8 cellular contexts compared by ENCODE assay signal in the genomic region with DNA sequence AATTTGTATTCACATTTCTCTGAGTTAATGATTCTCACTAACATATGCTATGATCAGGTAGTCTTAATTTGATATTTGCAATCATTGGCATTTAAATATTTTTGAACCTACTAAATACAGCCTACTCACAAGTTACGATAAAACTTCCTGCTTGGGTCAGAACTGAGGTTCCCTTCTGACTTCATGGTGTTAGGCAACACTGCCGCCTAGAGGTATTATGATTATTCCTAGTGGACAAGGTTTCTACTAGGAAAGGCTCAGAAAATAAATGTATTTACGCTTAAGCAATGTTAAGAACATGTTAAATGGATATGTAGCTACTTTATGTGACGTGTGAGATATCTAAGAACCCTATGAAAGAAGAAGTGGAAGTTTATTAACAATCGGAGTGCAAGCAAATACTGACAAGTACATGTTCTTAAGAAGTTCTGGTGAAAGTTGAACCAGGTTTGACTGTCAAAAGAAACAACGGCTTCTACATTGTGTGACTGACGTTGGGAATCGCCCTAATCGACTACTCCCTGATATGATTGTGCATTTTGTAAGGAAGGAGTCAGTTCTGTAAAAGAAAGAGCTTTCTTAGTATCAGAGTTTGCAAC.
A peak's percentile ranks its signal among the peaks of the same experiment; 100 is the strongest.
DNase-seq lines count a peak whose midpoint lies in the region; ATAC-seq and FAIRE-seq lines count a peak whose summit lies in the region.

No MANE protein-coding gene starts in this region.

- peak; percentile 55 for ATAC-seq in GM19328 (IDR thresholded peaks at IDR 0.05; ENCODE audit: unreplicated experiment)
- no peak for ATAC-seq in GM18909 (IDR thresholded peaks at IDR 0.05; ENCODE audit: poor library complexity, unreplicated experiment)
- ATAC-seq in GM21360 (IDR thresholded peaks at IDR 0.05; ENCODE audit: unreplicated experiment), result no peak

- peak; percentile 66 for DNase-seq in CD1c-positive myeloid dendritic cell (ENCODE audit: extremely low spot score)
- peak; percentile 5 for DNase-seq in NCI-H128 (lab: John Stamatoyannopoulos, UW; ENCODE audit: unreplicated experiment)
- peak; percentile 33 for DNase-seq in iPS DF 4.7 (ENCODE audit: extremely low read depth, low spot score)
- peak; percentile 26 for DNase-seq in stimulated activated CD8-positive, alpha-beta memory T cell treated with anti-CD3 and anti-CD28 coated beads, Interleukin-4, amount 100 ng/mL, for 48 hours

- peak; percentile 59 for FAIRE-seq in TTC549 (lab: Jason Lieb, UNC)

Comparison
In these comparisons a context has a peak if more than half of its experiments do, and no peak if none do; other contexts are left out.
1. DNase-seq: peak in every context shown above with its lines; median percentile 66 in CD1c-positive myeloid dendritic cell; 33 in iPS DF 4.7; 26 in stimulated activated CD8-positive, alpha-beta memory T cell treated with anti-CD3 and anti-CD28 coated beads, Interleukin-4, amount 100 ng/mL, for 48 hours; 5 in NCI-H128.